1 cellular context compared by ENCODE assay signal in the genomic region with DNA sequence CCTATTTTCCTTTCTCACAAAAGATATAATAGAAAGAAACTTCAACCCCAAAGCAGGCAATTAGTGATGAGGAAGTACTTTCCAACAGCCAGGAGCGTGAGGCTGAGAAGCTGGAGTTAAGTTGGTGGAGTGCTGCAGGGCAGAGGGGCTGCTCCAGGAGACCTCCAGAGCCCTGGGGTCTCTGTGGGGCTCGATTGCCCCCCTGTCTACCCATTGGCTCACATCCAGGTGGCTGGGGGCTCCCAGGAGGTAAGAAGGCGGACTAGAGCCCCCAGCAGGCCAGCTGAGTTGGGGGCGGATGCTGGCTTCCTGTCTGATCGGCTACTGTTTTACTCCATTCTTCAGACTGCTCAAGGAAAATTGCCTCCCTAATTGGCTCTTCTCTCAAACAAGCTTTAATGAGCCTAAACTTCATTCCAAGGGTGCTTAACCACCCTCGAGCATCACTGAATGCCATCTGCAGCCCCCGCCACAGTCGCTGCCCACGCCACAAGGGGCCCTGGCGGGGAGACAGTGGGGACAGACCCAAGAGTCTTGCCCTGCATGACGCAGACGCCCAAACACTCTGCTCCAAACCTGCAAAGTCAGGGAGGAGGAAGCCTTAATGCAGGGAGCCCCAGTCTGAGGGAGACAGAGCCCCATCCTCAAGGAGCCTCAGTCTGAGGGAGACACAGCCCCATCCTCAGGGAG.
TF ChIP-seq lines count a peak whose summit lies in the region.

No MANE protein-coding gene starts in this region.

TF ChIP-seq in HEK293, 187 proteins besides CTCF, POLR2A, EP300 and RAD21 (continued from another document):
- no peak for TF ChIP-seq ZBTB49 (tag by site-specific recombination; IDR thresholded peaks at IDR 0.05; ENCODE audit: low read depth)
